ENCODE assay signal across 1 cellular context in the genomic region with DNA sequence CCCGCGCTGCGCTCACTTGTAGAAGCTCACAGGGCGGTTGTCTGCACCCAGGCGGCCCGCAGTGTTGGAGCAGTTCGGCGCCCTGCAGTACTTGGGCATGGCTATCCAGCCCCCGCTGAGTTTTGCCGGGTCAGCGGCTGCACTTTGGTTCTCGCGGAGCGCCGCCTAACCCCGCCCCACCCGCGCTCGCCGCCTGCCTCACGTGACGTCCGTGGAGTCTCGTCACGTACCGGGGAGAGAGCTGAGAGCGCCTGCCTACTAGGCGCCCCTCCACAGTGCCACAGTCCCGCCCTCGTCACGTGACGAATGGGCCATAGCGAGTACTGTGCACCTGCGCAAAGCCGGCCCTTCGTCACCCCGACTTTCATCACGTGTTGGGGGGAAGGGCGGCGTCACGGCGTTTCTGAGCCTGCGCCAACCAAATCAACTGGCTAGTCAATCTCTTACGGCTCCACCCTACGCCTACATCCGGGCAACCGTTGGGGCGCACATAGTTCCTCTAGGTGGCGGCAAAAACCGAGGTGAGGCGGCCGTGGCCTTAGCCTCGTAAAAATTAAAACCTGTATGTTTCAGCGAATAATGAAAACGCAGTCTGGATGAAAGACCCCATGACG.
TF ChIP-seq lines count a peak whose summit lies in the region.

A gene with protein sequence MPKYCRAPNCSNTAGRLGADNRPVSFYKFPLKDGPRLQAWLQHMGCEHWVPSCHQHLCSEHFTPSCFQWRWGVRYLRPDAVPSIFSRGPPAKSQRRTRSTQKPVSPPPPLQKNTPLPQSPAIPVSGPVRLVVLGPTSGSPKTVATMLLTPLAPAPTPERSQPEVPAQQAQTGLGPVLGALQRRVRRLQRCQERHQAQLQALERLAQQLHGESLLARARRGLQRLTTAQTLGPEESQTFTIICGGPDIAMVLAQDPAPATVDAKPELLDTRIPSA (minus strand): TSS at position 167 of the 614 bp plus-strand sequence. CDS start 68 bp downstream, at position 99.

TF ChIP-seq in WTC11, 78 proteins besides CTCF, POLR2A, EP300 and RAD21 (continued from another document and continues in another):
- no peak for TF ChIP-seq PRDM15 (CRISPR knock-in tag; IDR thresholded peaks at IDR 0.05)
- TF ChIP-seq SMAD3 (CRISPR knock-in tag; IDR thresholded peaks at IDR 0.05; ENCODE audit: borderline replicate concordance): peak; percentile 77
- peak; percentile 86 for TF ChIP-seq ZBTB21 (CRISPR knock-in tag; IDR thresholded peaks at IDR 0.05; ENCODE audit: borderline replicate concordance)
- peak; percentile 75 for TF ChIP-seq FOXK1 (CRISPR knock-in tag; IDR thresholded peaks at IDR 0.05)
- peak; percentile 76; the same call in 1 of the 2 replicates for TF ChIP-seq ZBTB43 (CRISPR knock-in tag; IDR thresholded peaks at IDR 0.05)
- TF ChIP-seq TEAD1 (CRISPR knock-in tag; IDR thresholded peaks at IDR 0.05): peak; percentile 88
- TF ChIP-seq ATF3 (CRISPR knock-in tag; conservative IDR thresholded peaks at IDR 0.05): no peak
- no peak for TF ChIP-seq ELF4 (CRISPR knock-in tag; IDR thresholded peaks at IDR 0.05; ENCODE audit: low read depth)
- TF ChIP-seq GABPB1 (CRISPR knock-in tag; IDR thresholded peaks at IDR 0.05): peak; percentile 32; the same call in 1 of the 2 replicates
- peak; percentile 70; the same call in 1 of the 2 replicates for TF ChIP-seq ZNF232 (CRISPR knock-in tag; IDR thresholded peaks at IDR 0.05)
- TF ChIP-seq ZNF138 (CRISPR knock-in tag; conservative IDR thresholded peaks at IDR 0.05): peak; percentile 74; the same call in 1 of the 2 replicates
- no peak for TF ChIP-seq PREB (CRISPR knock-in tag; IDR thresholded peaks at IDR 0.05; ENCODE audit: borderline replicate concordance)
- TF ChIP-seq USF1 (CRISPR knock-in tag; IDR thresholded peaks at IDR 0.05): peak; percentile 100
- TF ChIP-seq KAT7 (CRISPR knock-in tag; IDR thresholded peaks at IDR 0.05; ENCODE audit: borderline replicate concordance): no peak
- TF ChIP-seq ZNF281 (CRISPR knock-in tag; IDR thresholded peaks at IDR 0.05): peak; percentile 66
- TF ChIP-seq HMGXB4 (CRISPR knock-in tag; IDR thresholded peaks at IDR 0.05): peak; percentile 51; the same call in 1 of the 2 replicates
- TF ChIP-seq MAX (CRISPR knock-in tag; IDR thresholded peaks at IDR 0.05): peak; percentile 92
- TF ChIP-seq, protein P1, sequence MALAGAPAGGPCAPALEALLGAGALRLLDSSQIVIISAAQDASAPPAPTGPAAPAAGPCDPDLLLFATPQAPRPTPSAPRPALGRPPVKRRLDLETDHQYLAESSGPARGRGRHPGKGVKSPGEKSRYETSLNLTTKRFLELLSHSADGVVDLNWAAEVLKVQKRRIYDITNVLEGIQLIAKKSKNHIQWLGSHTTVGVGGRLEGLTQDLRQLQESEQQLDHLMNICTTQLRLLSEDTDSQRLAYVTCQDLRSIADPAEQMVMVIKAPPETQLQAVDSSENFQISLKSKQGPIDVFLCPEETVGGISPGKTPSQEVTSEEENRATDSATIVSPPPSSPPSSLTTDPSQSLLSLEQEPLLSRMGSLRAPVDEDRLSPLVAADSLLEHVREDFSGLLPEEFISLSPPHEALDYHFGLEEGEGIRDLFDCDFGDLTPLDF (CRISPR knock-in tag; IDR thresholded peaks at IDR 0.05): peak; percentile 75; the same call in 1 of the 2 replicates
- TF ChIP-seq ZNF423 (CRISPR knock-in tag; IDR thresholded peaks at IDR 0.05): peak; percentile 38; the same call in 1 of the 2 replicates
- no peak for TF ChIP-seq NFATC4 (CRISPR knock-in tag; IDR thresholded peaks at IDR 0.05)
- TF ChIP-seq GTF2I (CRISPR knock-in tag; conservative IDR thresholded peaks at IDR 0.05): no peak
- peak; percentile 68; the same call in 1 of the 2 replicates for TF ChIP-seq NFE2L1 (CRISPR knock-in tag; IDR thresholded peaks at IDR 0.05)
- TF ChIP-seq, protein P2, sequence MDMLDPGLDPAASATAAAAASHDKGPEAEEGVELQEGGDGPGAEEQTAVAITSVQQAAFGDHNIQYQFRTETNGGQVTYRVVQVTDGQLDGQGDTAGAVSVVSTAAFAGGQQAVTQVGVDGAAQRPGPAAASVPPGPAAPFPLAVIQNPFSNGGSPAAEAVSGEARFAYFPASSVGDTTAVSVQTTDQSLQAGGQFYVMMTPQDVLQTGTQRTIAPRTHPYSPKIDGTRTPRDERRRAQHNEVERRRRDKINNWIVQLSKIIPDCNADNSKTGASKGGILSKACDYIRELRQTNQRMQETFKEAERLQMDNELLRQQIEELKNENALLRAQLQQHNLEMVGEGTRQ (CRISPR knock-in tag; IDR thresholded peaks at IDR 0.05): peak; percentile 100
- TF ChIP-seq, protein P3, sequence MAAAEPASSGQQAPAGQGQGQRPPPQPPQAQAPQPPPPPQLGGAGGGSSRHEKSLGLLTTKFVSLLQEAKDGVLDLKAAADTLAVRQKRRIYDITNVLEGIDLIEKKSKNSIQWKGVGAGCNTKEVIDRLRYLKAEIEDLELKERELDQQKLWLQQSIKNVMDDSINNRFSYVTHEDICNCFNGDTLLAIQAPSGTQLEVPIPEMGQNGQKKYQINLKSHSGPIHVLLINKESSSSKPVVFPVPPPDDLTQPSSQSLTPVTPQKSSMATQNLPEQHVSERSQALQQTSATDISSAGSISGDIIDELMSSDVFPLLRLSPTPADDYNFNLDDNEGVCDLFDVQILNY (CRISPR knock-in tag; IDR thresholded peaks at IDR 0.05): no peak; the same call in 1 of the 2 replicates
- TF ChIP-seq, protein P4, sequence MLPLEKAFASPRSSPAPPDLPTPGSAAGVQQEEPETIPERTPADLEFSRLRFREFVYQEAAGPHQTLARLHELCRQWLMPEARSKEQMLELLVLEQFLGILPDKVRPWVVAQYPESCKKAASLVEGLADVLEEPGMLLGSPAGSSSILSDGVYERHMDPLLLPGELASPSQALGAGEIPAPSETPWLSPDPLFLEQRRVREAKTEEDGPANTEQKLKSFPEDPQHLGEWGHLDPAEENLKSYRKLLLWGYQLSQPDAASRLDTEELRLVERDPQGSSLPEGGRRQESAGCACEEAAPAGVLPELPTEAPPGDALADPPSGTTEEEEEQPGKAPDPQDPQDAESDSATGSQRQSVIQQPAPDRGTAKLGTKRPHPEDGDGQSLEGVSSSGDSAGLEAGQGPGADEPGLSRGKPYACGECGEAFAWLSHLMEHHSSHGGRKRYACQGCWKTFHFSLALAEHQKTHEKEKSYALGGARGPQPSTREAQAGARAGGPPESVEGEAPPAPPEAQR (CRISPR knock-in tag; IDR thresholded peaks at IDR 0.05): no peak
- TF ChIP-seq, protein P5, sequence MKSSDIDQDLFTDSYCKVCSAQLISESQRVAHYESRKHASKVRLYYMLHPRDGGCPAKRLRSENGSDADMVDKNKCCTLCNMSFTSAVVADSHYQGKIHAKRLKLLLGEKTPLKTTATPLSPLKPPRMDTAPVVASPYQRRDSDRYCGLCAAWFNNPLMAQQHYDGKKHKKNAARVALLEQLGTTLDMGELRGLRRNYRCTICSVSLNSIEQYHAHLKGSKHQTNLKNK (CRISPR knock-in tag; IDR thresholded peaks at IDR 0.05): no peak
- no peak for TF ChIP-seq MXD4 (CRISPR knock-in tag; IDR thresholded peaks at IDR 0.05; ENCODE audit: borderline replicate concordance)
- TF ChIP-seq CREM (CRISPR knock-in tag; IDR thresholded peaks at IDR 0.05): peak; percentile 55; the same call in 1 of the 2 replicates
- TF ChIP-seq ATF6 (CRISPR knock-in tag; IDR thresholded peaks at IDR 0.05): no peak
- 0 out of 2 replicates have a peak, but pooled peaks have one; percentile 79 for TF ChIP-seq TP53 (CRISPR knock-in tag; IDR thresholded peaks at IDR 0.05)
